10 cellular contexts compared by ENCODE assay signal in genomic region chr11:10317776-10318526, GRCh38. TPM values are rescaled to one million over a fixed set of nuclear protein-coding genes. Genes with fewer than 3 reads are reported as not detected.
DNase-seq lines count a peak whose midpoint lies in the region; ATAC-seq, FAIRE-seq and TF ChIP-seq lines count a peak whose summit lies in the region.
"Had no signal": no experiment of that assay in that cellular context is flagged by ENCODE, and none has a peak within 500 bp of the region (broad histone marks: within the 10 kb centered on the region; RNA-seq: fewer than 3 reads in every experiment).

No MANE protein-coding gene starts in this region.

- no peaks in the 10 kb centered on the region for H3K36me3 Mint-ChIP-seq in stimulated activated memory B cell treated with anti-CD40 and anti-IgM and Interleukin-4, amounts not matched to agents 10 μg/mL and 1 μg/mL and 100 μg/mL, for 72 hours

- ATAC-seq in GM19043 (IDR thresholded peaks at IDR 0.05; ENCODE audit: low read depth, unreplicated experiment) (peak; percentile 64), HG02885 (IDR thresholded peaks at IDR 0.05; ENCODE audit: poor library complexity, unreplicated experiment) (peak; percentile 61)
- peak; percentile 95 for ATAC-seq in stimulated activated memory B cell treated with anti-CD40 and anti-IgM and Interleukin-4, amounts not matched to agents 10 μg/mL and 1 μg/mL and 100 μg/mL, for 72 hours

- H3K4me3 Mint-ChIP-seq in stimulated activated memory B cell treated with anti-CD40 and anti-IgM and Interleukin-4, amounts not matched to agents 10 μg/mL and 1 μg/mL and 100 μg/mL, for 72 hours: peak overlapping the region; percentile 68

- no peak for TF ChIP-seq POLR2A in lower leg skin (IDR thresholded peaks at IDR 0.05)

- TF ChIP-seq CTCF in lower leg skin (IDR thresholded peaks at IDR 0.05): no peak

- no peak overlapping the region for H3K4me3 ChIP-seq in lower leg skin (ENCODE audit: low read depth, poor library complexity, severe bottlenecking)
- H3K4me3 ChIP-seq: PC-9 had no signal

- peaks cover 9% of the 10 kb centered on the region for H3K27me3 Mint-ChIP-seq in stimulated activated memory B cell treated with anti-CD40 and anti-IgM and Interleukin-4, amounts not matched to agents 10 μg/mL and 1 μg/mL and 100 μg/mL, for 72 hours

- 81 to 89% methylated on average over 5 of the region's 5 CpGs for WGBS in lower leg skin, 2 donors

- FAIRE-seq in TTC549 (lab: Jason Lieb, UNC): peak; percentile 78

- intact Hi-C loops in lower leg skin (cut with DNase I; ENCODE audit: low total_unique reads): no loop called here

- H3K27ac Mint-ChIP-seq in stimulated activated memory B cell treated with anti-CD40 and anti-IgM and Interleukin-4, amounts not matched to agents 10 μg/mL and 1 μg/mL and 100 μg/mL, for 72 hours: peak overlapping the region; percentile 100

- H3K9me3 Mint-ChIP-seq in stimulated activated memory B cell treated with anti-CD40 and anti-IgM and Interleukin-4, amounts not matched to agents 10 μg/mL and 1 μg/mL and 100 μg/mL, for 72 hours: no peaks in the 10 kb centered on the region

- H3K4me1 Mint-ChIP-seq in stimulated activated memory B cell treated with anti-CD40 and anti-IgM and Interleukin-4, amounts not matched to agents 10 μg/mL and 1 μg/mL and 100 μg/mL, for 72 hours: peaks cover 41% of the 10 kb centered on the region

- no peak for DNase-seq in lower leg skin (ENCODE audit: low spot score in 2 of 2)
- no peak for DNase-seq in NK-92 (lab: John Stamatoyannopoulos, UW; ENCODE audit: unreplicated experiment)
- DNase-seq in T-helper 2 cell: no peak
- DNase-seq: activated T-cell treated with anti-CD3 and anti-CD28 coated beads, Interleukin-2, amount 50 U/mL, for 48 hours; H7; PC-9 had no signal

RNA-seq across cellular contexts. Expression of gene ADM, which starts 13.1 kb away (rescaled TPM):
- total RNA-seq in lower leg skin: 100 to 1,000 TPM; 117 to 406 (median 299) TPM

RNA-seq across cellular contexts. Expression of gene SBF2, which starts 23.9 kb away (rescaled TPM):
- 10 to 100 TPM; 29.7 to 60.4 (median 36.0) TPM for total RNA-seq in lower leg skin
